Comparison of ENCODE assay signal across 20 cellular contexts in genomic region chr5:107576736-107577440, GRCh38.
DNase-seq lines count a peak whose midpoint lies in the region; ATAC-seq, FAIRE-seq and TF ChIP-seq lines count a peak whose summit lies in the region.
"Had no signal": no experiment of that assay in that cellular context is flagged by ENCODE, and none has a peak within 500 bp of the region (broad histone marks: within the 10 kb centered on the region; RNA-seq: fewer than 3 reads in every experiment).

No MANE protein-coding gene starts in this region.

- peak overlapping the region; percentile 83 for H3K27ac Mint-ChIP-seq in MCF 10A (ENCODE audit: low read depth, unreplicated experiment)
- no peak overlapping the region for H3K27ac Mint-ChIP-seq in stimulated activated effector memory CD8-positive, alpha-beta T cell treated with anti-CD3 and anti-CD28 coated beads, Interleukin-12 subunit alpha, Interleukin-12 subunit beta, amount 100 ng/mL, for 72 hours
- H3K27ac Mint-ChIP-seq: activated T-helper 17 cell treated with anti-CD3 and anti-CD28 coated beads, Interleukin-2, amount 50 U/mL, for 72 hours; CD14-positive monocyte; mesothelial cell of epicardium had no signal

- H3K36me3 ChIP-seq in HUES6 (ENCODE audit: control insufficient read depth, insufficient read depth, low read length) (no peaks in the 10 kb centered on the region), lower lobe of right lung (no peaks in the 10 kb centered on the region)
- H3K36me3 ChIP-seq: cardiac muscle cell had no signal

- H3K4me2 ChIP-seq in A549 = peak overlapping the region; percentile 4; the same call in 1 of the 3 replicates
- H3K4me2 ChIP-seq: hepatocyte had no signal

- CTCF ChIA-PET in A549 (lab: Yijun Ruan, JAX) (no interaction called here), MCF 10A (lab: Yijun Ruan, JAX) (interaction anchor here (0.7 to 2.1 kb wide), 5 partner anchors 36 to 804 kb away, joined by 3 to 13 read pairs (median 4); no protein-coding TSS in a partner anchor)

- H3K27ac ChIP-seq in A549 (no peak overlapping the region), HUES6 (ENCODE audit: low read depth, low read length) (peak overlapping the region; percentile 37), lower lobe of right lung (no peak overlapping the region)
- H3K27ac ChIP-seq: cardiac muscle cell, hepatocyte, testis had no signal

- BruUV-seq in MCF 10A (replicated peaks; lab: Mats Ljungman, UMichigan) = no TSS peak

- no peak for TF ChIP-seq EP300 in A549 (IDR thresholded peaks at IDR 0.05)

- H3K4me3 ChIP-seq in A549 = no peak overlapping the region
- H3K4me3 ChIP-seq in HUES6 (ENCODE audit: low read depth, low read length) = no peak overlapping the region
- no peak overlapping the region for H3K4me3 ChIP-seq in lower lobe of right lung
- H3K4me3 ChIP-seq: cardiac muscle cell, hepatocyte, testis had no signal

- TF ChIP-seq POLR2A in A549 (IDR thresholded peaks at IDR 0.05; ENCODE audit: low read length) = no peak

- POLR2A ChIA-PET in A549 (lab: Yijun Ruan, JAX) = no interaction called here
- POLR2A ChIA-PET in MCF 10A (lab: Yijun Ruan, JAX) = interaction anchor here (0.6 to 15.1 kb wide), 38 partner anchors 10 to 805 kb away, joined by 3 to 205 read pairs (median 5); partner anchors contain the start of genes EFNA5 and FBXL17

- H3K4me1 ChIP-seq in A549 = peaks cover 75% of the 10 kb centered on the region
- peaks cover 54% of the 10 kb centered on the region for H3K4me1 ChIP-seq in HUES6 (ENCODE audit: control insufficient read depth, insufficient read depth, low read length)
- no peaks in the 10 kb centered on the region for H3K4me1 ChIP-seq in lower lobe of right lung
- H3K4me1 ChIP-seq: testis had no signal

- no peak for TF ChIP-seq CTCF in A549 (IDR thresholded peaks at IDR 0.05)
- no peak for TF ChIP-seq CTCF in MCF 10A (IDR thresholded peaks at IDR 0.05; ENCODE audit: unreplicated experiment)
- TF ChIP-seq CTCF in lower lobe of right lung (IDR thresholded peaks at IDR 0.05) = no peak

- no peaks in the 10 kb centered on the region for H3K27me3 Mint-ChIP-seq in MCF 10A (ENCODE audit: insufficient read depth, unreplicated experiment)

- DNase-seq in A549 (ENCODE audit: low read depth in 1 of 2, low spot score in 1 of 2) (no peak), MCF 10A (ENCODE audit: unreplicated experiment) (peak; percentile 92), islet precursor cell (peak; percentile 83), lower lobe of right lung (no peak), dermis blood vessel endothelial cell (no peak)
- DNase-seq in stimulated activated effector memory CD8-positive, alpha-beta T cell treated with anti-CD3 and anti-CD28 coated beads, Interleukin-12 subunit alpha, Interleukin-12 subunit beta, amount 100 ng/mL, for 72 hours (ENCODE audit: low spot score in 2 of 2) = no peak
- DNase-seq: 8988T, kidney glomerular epithelial cell, NCI-H1048, NCI-H524 treated with DMSO at 0.1 percent for 48 hours, T-helper 9 cell, testis had no signal

- no peaks in the 10 kb centered on the region for H3K9me3 ChIP-seq in A549
- H3K9me3 ChIP-seq in HUES6 (ENCODE audit: control insufficient read depth, insufficient read depth, low read depth, low read length) = no peaks in the 10 kb centered on the region
- H3K9me3 ChIP-seq in lower lobe of right lung = no peaks in the 10 kb centered on the region
- H3K9me3 ChIP-seq: testis had no signal

- no peak overlapping the region for H3K9ac ChIP-seq in HUES6 (ENCODE audit: low read length)

- ATAC-seq in A549 (no peak), lower lobe of right lung (no peak), HG03457 (IDR thresholded peaks at IDR 0.05; ENCODE audit: unreplicated experiment) (no peak)
- ATAC-seq in stimulated activated effector memory CD8-positive, alpha-beta T cell treated with anti-CD3 and anti-CD28 coated beads, Interleukin-12 subunit alpha, Interleukin-12 subunit beta, amount 100 ng/mL, for 72 hours = no peak
- ATAC-seq: activated T-helper 17 cell treated with anti-CD3 and anti-CD28 coated beads, Interleukin-2, amount 50 U/mL, for 72 hours had no signal

- H3K27me3 ChIP-seq in HUES6 (ENCODE audit: control insufficient read depth, insufficient read depth, low read length) (no peaks in the 10 kb centered on the region), lower lobe of right lung (ENCODE audit: low read depth) (no peaks in the 10 kb centered on the region)
- H3K27me3 ChIP-seq: cardiac muscle cell, hepatocyte, testis had no signal

- H3K4me1 Mint-ChIP-seq in MCF 10A (ENCODE audit: insufficient read depth, unreplicated experiment) = peaks cover 65% of the 10 kb centered on the region
- H3K4me1 Mint-ChIP-seq in stimulated activated effector memory CD8-positive, alpha-beta T cell treated with anti-CD3 and anti-CD28 coated beads, Interleukin-12 subunit alpha, Interleukin-12 subunit beta, amount 100 ng/mL, for 72 hours = peaks cover 5% of the 10 kb centered on the region

- peak; percentile 7 for FAIRE-seq in A549 (lab: Jason Lieb, UNC)

- intact Hi-C loops in MCF 10A (cut with micrococcal nuclease) (no loop called here), lower lobe of right lung (cut with DNase I) (no loop called here)

- H3K9me3 Mint-ChIP-seq in MCF 10A (ENCODE audit: unreplicated experiment) = no peaks in the 10 kb centered on the region
- no peaks in the 10 kb centered on the region for H3K9me3 Mint-ChIP-seq in stimulated activated effector memory CD8-positive, alpha-beta T cell treated with anti-CD3 and anti-CD28 coated beads, Interleukin-12 subunit alpha, Interleukin-12 subunit beta, amount 100 ng/mL, for 72 hours
- H3K9me3 Mint-ChIP-seq: activated T-helper 17 cell treated with anti-CD3 and anti-CD28 coated beads, Interleukin-2, amount 50 U/mL, for 72 hours; CD14-positive monocyte; mesothelial cell of epicardium had no signal

- WGBS in A549 (ENCODE audit: missing lambda C conversion rate) = 87% methylated on average over 3 of the region's 3 CpGs

- H3K4me3 Mint-ChIP-seq in MCF 10A (ENCODE audit: unreplicated experiment) = peak overlapping the region; percentile 55
- H3K4me3 Mint-ChIP-seq in stimulated activated effector memory CD8-positive, alpha-beta T cell treated with anti-CD3 and anti-CD28 coated beads, Interleukin-12 subunit alpha, Interleukin-12 subunit beta, amount 100 ng/mL, for 72 hours = no peak overlapping the region
- H3K4me3 Mint-ChIP-seq: activated T-helper 17 cell treated with anti-CD3 and anti-CD28 coated beads, Interleukin-2, amount 50 U/mL, for 72 hours; CD14-positive monocyte; mesothelial cell of epicardium; neural crest cell had no signal

- TF ChIP-seq RAD21 in A549 (conservative IDR thresholded peaks at IDR 0.05 in 1 of 2, IDR thresholded peaks at IDR 0.05 in 1 of 2) = no peak

- H3K36me3 Mint-ChIP-seq in MCF 10A (ENCODE audit: insufficient read depth, unreplicated experiment) = peaks cover 17% of the 10 kb centered on the region
- no peaks in the 10 kb centered on the region for H3K36me3 Mint-ChIP-seq in stimulated activated effector memory CD8-positive, alpha-beta T cell treated with anti-CD3 and anti-CD28 coated beads, Interleukin-12 subunit alpha, Interleukin-12 subunit beta, amount 100 ng/mL, for 72 hours
- H3K36me3 Mint-ChIP-seq: CD14-positive monocyte, mesothelial cell of epicardium had no signal

TF ChIP-seq in A549, 52 proteins besides CTCF, POLR2A, EP300 and RAD21:
- TF ChIP-seq CEBPB (IDR thresholded peaks at IDR 0.05) (no peak), FOSL2 (IDR thresholded peaks at IDR 0.05) (no peak), FOSL2 (CRISPR knock-in tag; IDR thresholded peaks at IDR 0.05) (no peak), ZSCAN20 (CRISPR knock-in tag; IDR thresholded peaks at IDR 0.05) (no peak)

Comparison
In these comparisons a context has a peak if more than half of its experiments do, and no peak if none do; other contexts are left out.
1. DNase-seq: peak in MCF 10A (single experiment) and islet precursor cell (single experiment); none in A549 (0 of 2), stimulated activated effector memory CD8-positive, alpha-beta T cell treated with anti-CD3 and anti-CD28 coated beads, Interleukin-12 subunit alpha, Interleukin-12 subunit beta, amount 100 ng/mL, for 72 hours (0 of 2), lower lobe of right lung (single experiment) and dermis blood vessel endothelial cell (single experiment).